ENCODE assay signal across 22 cellular contexts in the genomic region with DNA sequence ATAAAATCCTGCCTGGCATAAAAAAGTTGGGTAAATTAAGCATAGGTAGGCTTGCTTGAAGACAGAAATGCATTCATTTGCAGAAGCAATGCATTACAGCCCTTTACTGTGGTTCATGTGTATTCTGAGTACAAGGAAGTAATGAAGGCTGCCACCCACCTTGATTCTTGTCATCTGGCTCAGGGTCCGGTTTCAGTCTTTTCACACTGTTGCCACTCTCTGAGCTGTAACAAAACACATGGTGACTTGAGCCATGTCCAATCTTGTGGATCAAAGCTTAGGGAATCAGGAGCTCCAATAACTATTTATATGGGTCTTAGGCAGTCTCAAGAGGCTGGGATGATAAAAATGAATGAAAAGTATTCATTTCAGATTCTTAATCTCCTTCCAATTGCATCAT. TPM values are rescaled to one million over a fixed set of nuclear protein-coding genes. Genes with fewer than 3 reads are reported as not detected.
DNase-seq lines count a peak whose midpoint lies in the region; ATAC-seq, FAIRE-seq and TF ChIP-seq lines count a peak whose summit lies in the region.
"Had no signal": no experiment of that assay in that cellular context is flagged by ENCODE, and none has a peak within 500 bp of the region (broad histone marks: within the 10 kb centered on the region; RNA-seq: fewer than 3 reads in every experiment).

No MANE protein-coding gene starts in this region.

- intact Hi-C loops in A673 (cut with micrococcal nuclease; ENCODE audit: unreplicated experiment) = no loop called here

- CTCF ChIA-PET in A673 (lab: Charles Lee) = no interaction called here

- H3K27me3 ChIP-seq in A673 (replicated peaks; ENCODE audit: insufficient read depth, low read depth, low read length, poor library complexity) = no peaks in the 10 kb centered on the region
- H3K27me3 ChIP-seq: BLaER1 treated with 17β-estradiol and CSF1 and Interleukin-3, amounts not matched to agents 10 nM and 100 nM had no signal

- peaks cover 67% of the 10 kb centered on the region for H3K36me3 ChIP-seq in A673 (ENCODE audit: insufficient read depth, low read length, poor library complexity, severe bottlenecking)

- no peak for ATAC-seq in central memory CD8-positive, alpha-beta T cell (replicated peaks; ENCODE audit: extremely low read depth, poor library complexity, severe bottlenecking)
- ATAC-seq: CD8-positive, alpha-beta T cell had no signal

- no peak for TF ChIP-seq POLR2A in H54 (IDR thresholded peaks at IDR 0.05; ENCODE audit: low read depth, low read length)

- no peak for DNase-seq in A673 (ENCODE audit: low spot score)
- no peak for DNase-seq in H54 (ENCODE audit: insufficient read length, low spot score)
- DNase-seq in central memory CD8-positive, alpha-beta T cell (ENCODE audit: low spot score in 2 of 2) = no peak
- DNase-seq in hypothalamus (lab: John Stamatoyannopoulos, UW) = no peak
- DNase-seq in HFFc6 = no peak
- no peak for DNase-seq in substantia nigra (lab: John Stamatoyannopoulos, UW)
- DNase-seq: 8988T; AML-193; Caco-2; Calu3; CD4-positive, alpha-beta T cell; CD8-positive, alpha-beta T cell; DMS79 treated with DMSO at 0.1 percent for 48 hours; GF-D8 had no signal

- H3K4me1 ChIP-seq in A673 (ENCODE audit: insufficient read depth, low read length, poor library complexity, severe bottlenecking) = peaks cover 15% of the 10 kb centered on the region
- H3K4me1 ChIP-seq: Caco-2 had no signal

- FAIRE-seq in H54 (lab: Jason Lieb, UNC) = peak; percentile 50
- FAIRE-seq: A204.1, D721Med, G401.6, GM12891, GM19239 had no signal

- no peaks in the 10 kb centered on the region for H3K27me3 Mint-ChIP-seq in central memory CD8-positive, alpha-beta T cell
- no peaks in the 10 kb centered on the region for H3K27me3 Mint-ChIP-seq in HFFc6 (ENCODE audit: insufficient read depth)
- H3K27me3 Mint-ChIP-seq: B cell; CD4-positive, alpha-beta T cell had no signal

- no peaks in the 10 kb centered on the region for H3K9me3 Mint-ChIP-seq in central memory CD8-positive, alpha-beta T cell
- H3K9me3 Mint-ChIP-seq in HFFc6 = no peaks in the 10 kb centered on the region
- H3K9me3 Mint-ChIP-seq: CD4-positive, alpha-beta T cell; CD8-positive, alpha-beta T cell had no signal

- H3K27ac Mint-ChIP-seq in central memory CD8-positive, alpha-beta T cell (ENCODE audit: low read depth) = peak overlapping the region; percentile 71
- no peak overlapping the region for H3K27ac Mint-ChIP-seq in HFFc6
- H3K27ac Mint-ChIP-seq: B cell; CD4-positive, alpha-beta T cell; CD8-positive, alpha-beta T cell had no signal

- H3K4me3 ChIP-seq in A673 (ENCODE audit: low read depth, low read length, poor library complexity, severe bottlenecking) = no peak overlapping the region
- H3K4me3 ChIP-seq: BLaER1 treated with 17β-estradiol and CSF1 and Interleukin-3, amounts not matched to agents 10 nM and 100 nM had no signal

- H3K27ac ChIP-seq in A673 (ENCODE audit: low read depth, low read length, poor library complexity, severe bottlenecking) (peak overlapping the region; percentile 7), substantia nigra (ENCODE audit: low read depth, low read length, poor library complexity, severe bottlenecking) (no peak overlapping the region)
- H3K27ac ChIP-seq: BLaER1 treated with 17β-estradiol and CSF1 and Interleukin-3, amounts not matched to agents 10 nM and 100 nM; C4-2B had no signal

- H3K36me3 Mint-ChIP-seq in central memory CD8-positive, alpha-beta T cell (ENCODE audit: insufficient read depth) = peaks cover 56% of the 10 kb centered on the region
- peaks cover 6% of the 10 kb centered on the region for H3K36me3 Mint-ChIP-seq in HFFc6 (ENCODE audit: low read depth)

- no peaks in the 10 kb centered on the region for H3K9me3 ChIP-seq in A673 (ENCODE audit: low read depth, low read length, poor library complexity, severe bottlenecking)
- H3K9me3 ChIP-seq: BLaER1 treated with 17β-estradiol and CSF1 and Interleukin-3, amounts not matched to agents 10 nM and 100 nM; Caco-2 had no signal

- no peaks in the 10 kb centered on the region for H3K4me1 Mint-ChIP-seq in central memory CD8-positive, alpha-beta T cell
- no peaks in the 10 kb centered on the region for H3K4me1 Mint-ChIP-seq in HFFc6 (ENCODE audit: low read depth)

- TF ChIP-seq CTCF in A673 (conservative IDR thresholded peaks at IDR 0.05; ENCODE audit: low read depth, low read length) (no peak), HFFc6 (IDR thresholded peaks at IDR 0.05) (no peak)

- BruUV-seq in A673 (replicated peaks; lab: Mats Ljungman, UMichigan) = no TSS peak

- H3K4me3 Mint-ChIP-seq in central memory CD8-positive, alpha-beta T cell = no peak overlapping the region
- H3K4me3 Mint-ChIP-seq in HFFc6 = no peak overlapping the region
- H3K4me3 Mint-ChIP-seq: B cell; CD4-positive, alpha-beta T cell; CD8-positive, alpha-beta T cell had no signal

- POLR2A ChIA-PET in A673 (lab: Charles Lee; ENCODE audit: low non-redundant PET) = no interaction called here

RNA-seq across cellular contexts. Expression of gene PSME3IP1, which starts 22.0 kb away (rescaled TPM):
- 128 and 133 TPM in 2 replicates for total RNA-seq in A673 (2021)
- total RNA-seq in HFFc6 (2021; fragmentation: NEBNext Ultra II Directional; extraction: Animal tissue kit (Norgen Biotek cat#: 25700)) = 10 to 100 TPM; 55.9 to 85.0 (median 76.5) TPM

RNA-seq across cellular contexts. Expression of gene RSPRY1, which starts 22.3 kb away (rescaled TPM):
- 45.6 and 47.6 TPM in 2 replicates for total RNA-seq in A673 (2021)
- 10 to 100 TPM; 38.8 to 51.9 (median 47.7) TPM for total RNA-seq in HFFc6 (2021; fragmentation: NEBNext Ultra II Directional; extraction: Animal tissue kit (Norgen Biotek cat#: 25700))
